In the genomic region with DNA sequence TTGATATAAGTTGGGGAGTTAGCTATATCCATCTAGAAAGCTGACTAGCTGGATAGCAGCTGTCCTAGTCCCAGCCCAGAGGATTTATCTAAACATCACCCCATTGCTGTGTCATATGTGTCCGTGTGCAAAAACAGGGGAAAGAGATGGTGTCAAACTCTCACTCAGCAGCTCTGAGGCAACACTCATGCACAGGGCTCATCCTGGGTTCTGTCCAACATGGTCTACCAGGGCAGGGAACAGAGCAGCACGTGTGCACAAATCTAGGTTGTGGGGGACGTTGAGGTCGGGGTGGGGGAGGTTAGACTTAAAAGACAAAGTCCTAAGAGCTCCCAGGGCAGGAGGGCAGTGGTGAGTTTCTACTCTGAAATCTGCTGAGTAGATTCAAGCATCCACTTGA, we compare ENCODE assay signal across 1 cellular context.
TF ChIP-seq lines count a peak whose summit lies in the region.

No MANE protein-coding gene starts in this region.

TF ChIP-seq in GM23338, 12 proteins besides CTCF, POLR2A, EP300 and RAD21 (continued from another document):
- TF ChIP-seq, protein P1, sequence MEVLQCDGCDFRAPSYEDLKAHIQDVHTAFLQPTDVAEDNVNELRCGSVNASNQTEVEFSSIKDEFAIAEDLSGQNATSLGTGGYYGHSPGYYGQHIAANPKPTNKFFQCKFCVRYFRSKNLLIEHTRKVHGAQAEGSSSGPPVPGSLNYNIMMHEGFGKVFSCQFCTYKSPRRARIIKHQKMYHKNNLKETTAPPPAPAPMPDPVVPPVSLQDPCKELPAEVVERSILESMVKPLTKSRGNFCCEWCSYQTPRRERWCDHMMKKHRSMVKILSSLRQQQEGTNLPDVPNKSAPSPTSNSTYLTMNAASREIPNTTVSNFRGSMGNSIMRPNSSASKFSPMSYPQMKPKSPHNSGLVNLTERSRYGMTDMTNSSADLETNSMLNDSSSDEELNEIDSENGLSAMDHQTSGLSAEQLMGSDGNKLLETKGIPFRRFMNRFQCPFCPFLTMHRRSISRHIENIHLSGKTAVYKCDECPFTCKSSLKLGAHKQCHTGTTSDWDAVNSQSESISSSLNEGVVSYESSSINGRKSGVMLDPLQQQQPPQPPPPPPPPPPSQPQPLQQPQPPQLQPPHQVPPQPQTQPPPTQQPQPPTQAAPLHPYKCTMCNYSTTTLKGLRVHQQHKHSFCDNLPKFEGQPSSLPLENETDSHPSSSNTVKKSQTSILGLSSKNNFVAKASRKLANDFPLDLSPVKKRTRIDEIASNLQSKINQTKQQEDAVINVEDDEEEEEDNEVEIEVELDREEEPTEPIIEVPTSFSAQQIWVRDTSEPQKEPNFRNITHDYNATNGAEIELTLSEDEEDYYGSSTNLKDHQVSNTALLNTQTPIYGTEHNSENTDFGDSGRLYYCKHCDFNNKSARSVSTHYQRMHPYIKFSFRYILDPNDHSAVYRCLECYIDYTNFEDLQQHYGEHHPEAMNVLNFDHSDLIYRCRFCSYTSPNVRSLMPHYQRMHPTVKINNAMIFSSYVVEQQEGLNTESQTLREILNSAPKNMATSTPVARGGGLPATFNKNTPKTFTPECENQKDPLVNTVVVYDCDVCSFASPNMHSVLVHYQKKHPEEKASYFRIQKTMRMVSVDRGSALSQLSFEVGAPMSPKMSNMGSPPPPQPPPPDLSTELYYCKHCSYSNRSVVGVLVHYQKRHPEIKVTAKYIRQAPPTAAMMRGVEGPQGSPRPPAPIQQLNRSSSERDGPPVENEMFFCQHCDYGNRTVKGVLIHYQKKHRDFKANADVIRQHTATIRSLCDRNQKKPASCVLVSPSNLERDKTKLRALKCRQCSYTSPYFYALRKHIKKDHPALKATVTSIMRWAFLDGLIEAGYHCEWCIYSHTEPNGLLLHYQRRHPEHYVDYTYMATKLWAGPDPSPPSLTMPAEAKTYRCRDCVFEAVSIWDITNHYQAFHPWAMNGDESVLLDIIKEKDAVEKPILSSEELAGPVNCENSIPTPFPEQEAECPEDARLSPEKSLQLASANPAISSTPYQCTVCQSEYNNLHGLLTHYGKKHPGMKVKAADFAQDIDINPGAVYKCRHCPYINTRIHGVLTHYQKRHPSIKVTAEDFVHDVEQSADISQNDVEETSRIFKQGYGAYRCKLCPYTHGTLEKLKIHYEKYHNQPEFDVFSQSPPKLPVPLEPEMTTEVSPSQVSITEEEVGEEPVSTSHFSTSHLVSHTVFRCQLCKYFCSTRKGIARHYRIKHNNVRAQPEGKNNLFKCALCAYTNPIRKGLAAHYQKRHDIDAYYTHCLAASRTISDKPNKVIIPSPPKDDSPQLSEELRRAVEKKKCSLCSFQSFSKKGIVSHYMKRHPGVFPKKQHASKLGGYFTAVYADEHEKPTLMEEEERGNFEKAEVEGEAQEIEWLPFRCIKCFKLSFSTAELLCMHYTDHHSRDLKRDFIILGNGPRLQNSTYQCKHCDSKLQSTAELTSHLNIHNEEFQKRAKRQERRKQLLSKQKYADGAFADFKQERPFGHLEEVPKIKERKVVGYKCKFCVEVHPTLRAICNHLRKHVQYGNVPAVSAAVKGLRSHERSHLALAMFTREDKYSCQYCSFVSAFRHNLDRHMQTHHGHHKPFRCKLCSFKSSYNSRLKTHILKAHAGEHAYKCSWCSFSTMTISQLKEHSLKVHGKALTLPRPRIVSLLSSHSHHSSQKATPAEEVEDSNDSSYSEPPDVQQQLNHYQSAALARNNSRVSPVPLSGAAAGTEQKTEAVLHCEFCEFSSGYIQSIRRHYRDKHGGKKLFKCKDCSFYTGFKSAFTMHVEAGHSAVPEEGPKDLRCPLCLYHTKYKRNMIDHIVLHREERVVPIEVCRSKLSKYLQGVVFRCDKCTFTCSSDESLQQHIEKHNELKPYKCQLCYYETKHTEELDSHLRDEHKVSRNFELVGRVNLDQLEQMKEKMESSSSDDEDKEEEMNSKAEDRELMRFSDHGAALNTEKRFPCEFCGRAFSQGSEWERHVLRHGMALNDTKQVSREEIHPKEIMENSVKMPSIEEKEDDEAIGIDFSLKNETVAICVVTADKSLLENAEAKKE (CRISPR knock-in tag; IDR thresholded peaks at IDR 0.05), result no peak
- TF ChIP-seq, protein P2, sequence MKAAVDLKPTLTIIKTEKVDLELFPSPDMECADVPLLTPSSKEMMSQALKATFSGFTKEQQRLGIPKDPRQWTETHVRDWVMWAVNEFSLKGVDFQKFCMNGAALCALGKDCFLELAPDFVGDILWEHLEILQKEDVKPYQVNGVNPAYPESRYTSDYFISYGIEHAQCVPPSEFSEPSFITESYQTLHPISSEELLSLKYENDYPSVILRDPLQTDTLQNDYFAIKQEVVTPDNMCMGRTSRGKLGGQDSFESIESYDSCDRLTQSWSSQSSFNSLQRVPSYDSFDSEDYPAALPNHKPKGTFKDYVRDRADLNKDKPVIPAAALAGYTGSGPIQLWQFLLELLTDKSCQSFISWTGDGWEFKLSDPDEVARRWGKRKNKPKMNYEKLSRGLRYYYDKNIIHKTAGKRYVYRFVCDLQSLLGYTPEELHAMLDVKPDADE (IDR thresholded peaks at IDR 0.05), result no peak
- TF ChIP-seq EZH2 (IDR thresholded peaks at IDR 0.05; ENCODE audit: low read depth, unreplicated experiment) (no peak), NANOG (IDR thresholded peaks at IDR 0.05; ENCODE audit: borderline replicate concordance) (no peak), POLR2AphosphoS5 (IDR thresholded peaks at IDR 0.05; ENCODE audit: low read depth) (no peak), ZNF114 (CRISPR knock-in tag; IDR thresholded peaks at IDR 0.05) (no peak), CREB1 (CRISPR knock-in tag; IDR thresholded peaks at IDR 0.05; ENCODE audit: low read depth) (no peak), STAT1 (IDR thresholded peaks at IDR 0.05; ENCODE audit: unreplicated experiment) (no peak), JUNB (IDR thresholded peaks at IDR 0.05; ENCODE audit: unreplicated experiment) (no peak)
- TF ChIP-seq, protein P3, sequence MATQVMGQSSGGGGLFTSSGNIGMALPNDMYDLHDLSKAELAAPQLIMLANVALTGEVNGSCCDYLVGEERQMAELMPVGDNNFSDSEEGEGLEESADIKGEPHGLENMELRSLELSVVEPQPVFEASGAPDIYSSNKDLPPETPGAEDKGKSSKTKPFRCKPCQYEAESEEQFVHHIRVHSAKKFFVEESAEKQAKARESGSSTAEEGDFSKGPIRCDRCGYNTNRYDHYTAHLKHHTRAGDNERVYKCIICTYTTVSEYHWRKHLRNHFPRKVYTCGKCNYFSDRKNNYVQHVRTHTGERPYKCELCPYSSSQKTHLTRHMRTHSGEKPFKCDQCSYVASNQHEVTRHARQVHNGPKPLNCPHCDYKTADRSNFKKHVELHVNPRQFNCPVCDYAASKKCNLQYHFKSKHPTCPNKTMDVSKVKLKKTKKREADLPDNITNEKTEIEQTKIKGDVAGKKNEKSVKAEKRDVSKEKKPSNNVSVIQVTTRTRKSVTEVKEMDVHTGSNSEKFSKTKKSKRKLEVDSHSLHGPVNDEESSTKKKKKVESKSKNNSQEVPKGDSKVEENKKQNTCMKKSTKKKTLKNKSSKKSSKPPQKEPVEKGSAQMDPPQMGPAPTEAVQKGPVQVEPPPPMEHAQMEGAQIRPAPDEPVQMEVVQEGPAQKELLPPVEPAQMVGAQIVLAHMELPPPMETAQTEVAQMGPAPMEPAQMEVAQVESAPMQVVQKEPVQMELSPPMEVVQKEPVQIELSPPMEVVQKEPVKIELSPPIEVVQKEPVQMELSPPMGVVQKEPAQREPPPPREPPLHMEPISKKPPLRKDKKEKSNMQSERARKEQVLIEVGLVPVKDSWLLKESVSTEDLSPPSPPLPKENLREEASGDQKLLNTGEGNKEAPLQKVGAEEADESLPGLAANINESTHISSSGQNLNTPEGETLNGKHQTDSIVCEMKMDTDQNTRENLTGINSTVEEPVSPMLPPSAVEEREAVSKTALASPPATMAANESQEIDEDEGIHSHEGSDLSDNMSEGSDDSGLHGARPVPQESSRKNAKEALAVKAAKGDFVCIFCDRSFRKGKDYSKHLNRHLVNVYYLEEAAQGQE (IDR thresholded peaks at IDR 0.05; ENCODE audit: unreplicated experiment), result no peak
TF ChIP-seq in GM23338: peak in this region for 0.
